ENCODE assay signal across 8 cellular contexts in genomic region chr16:80466024-80466986, GRCh38.
DNase-seq lines count a peak whose midpoint lies in the region; ATAC-seq and FAIRE-seq lines count a peak whose summit lies in the region.

No MANE protein-coding gene starts in this region.

- H3K27ac Mint-ChIP-seq in activated naive CD4-positive, alpha-beta T cell treated with anti-CD3 and anti-CD28 coated beads, Interleukin-2, amount 10 ng/mL, durations not matched to agents 7 days and 5 days: no peak overlapping the region

- H3K4me3 ChIP-seq in SJSA1: no peak overlapping the region

- H3K36me3 ChIP-seq in SJSA1: no peaks in the 10 kb centered on the region

- intact Hi-C loops in Right ventricle myocardium superior (cut with DNase I): no loop called here

- no peaks in the 10 kb centered on the region for H3K36me3 Mint-ChIP-seq in activated naive CD4-positive, alpha-beta T cell treated with anti-CD3 and anti-CD28 coated beads, Interleukin-2, amount 10 ng/mL, durations not matched to agents 7 days and 5 days

- H3K27ac ChIP-seq in SJSA1: no peak overlapping the region

- DNase-seq in DMS153 (lab: John Stamatoyannopoulos, UW): peak; percentile 3
- DNase-seq in HuH-7.5 (ENCODE audit: low spot score): peak; percentile 61
- peak; percentile 55 to 63 for DNase-seq in SJSA1 (ENCODE audit: low read depth in 1 of 2, low spot score in 2 of 2)
- peak; percentile 69 for DNase-seq in activated naive CD4-positive, alpha-beta T cell treated with anti-CD3 and anti-CD28 coated beads, Interleukin-2, amount 10 ng/mL, durations not matched to agents 7 days and 5 days
- DNase-seq in Right ventricle myocardium superior: peak; percentile 55
- peak; percentile 70 for DNase-seq in pons (ENCODE audit: low spot score)
- DNase-seq in urothelium cell line (ENCODE audit: low spot score): peak; percentile 84

- peaks cover 9% of the 10 kb centered on the region for H3K27me3 Mint-ChIP-seq in activated naive CD4-positive, alpha-beta T cell treated with anti-CD3 and anti-CD28 coated beads, Interleukin-2, amount 10 ng/mL, durations not matched to agents 7 days and 5 days

- no peaks in the 10 kb centered on the region; the same call in 1 of the 2 replicates for H3K27me3 ChIP-seq in SJSA1 (replicated peaks)

- H3K4me3 Mint-ChIP-seq in activated naive CD4-positive, alpha-beta T cell treated with anti-CD3 and anti-CD28 coated beads, Interleukin-2, amount 10 ng/mL, durations not matched to agents 7 days and 5 days: no peak overlapping the region

- H3K4me1 Mint-ChIP-seq in activated naive CD4-positive, alpha-beta T cell treated with anti-CD3 and anti-CD28 coated beads, Interleukin-2, amount 10 ng/mL, durations not matched to agents 7 days and 5 days: no peaks in the 10 kb centered on the region

- CTCF ChIA-PET in activated naive CD4-positive, alpha-beta T cell treated with anti-CD3 and anti-CD28 coated beads, Interleukin-2, amount 10 ng/mL, durations not matched to agents 7 days and 5 days (lab: Charles Lee): interaction anchor here (0.6 to 3.4 kb wide), 13 partner anchors 9 to 1760 kb away, joined by 3 to 24 read pairs (median 3); no protein-coding TSS in a partner anchor

- H3K4me1 ChIP-seq in SJSA1 (replicated peaks): peaks cover 6% of the 10 kb centered on the region; the same call in 1 of the 2 replicates

- no peaks in the 10 kb centered on the region for H3K9me3 ChIP-seq in SJSA1 (replicated peaks)

- no peaks in the 10 kb centered on the region for H3K9me3 Mint-ChIP-seq in activated naive CD4-positive, alpha-beta T cell treated with anti-CD3 and anti-CD28 coated beads, Interleukin-2, amount 10 ng/mL, durations not matched to agents 7 days and 5 days

- FAIRE-seq in urothelium cell line (lab: Jason Lieb, UNC): no peak

- ATAC-seq in GM21447 (IDR thresholded peaks at IDR 0.05; ENCODE audit: unreplicated experiment) (peak; percentile 72), Right ventricle myocardium superior (ENCODE audit: poor library complexity) (peak; percentile 85)

Comparison
In these comparisons a context has a peak if more than half of its experiments do, and no peak if none do; other contexts are left out.
1. DNase-seq: peak in every context shown above with its lines; median percentile 84 in urothelium cell line; 70 in pons; 69 in activated naive CD4-positive, alpha-beta T cell treated with anti-CD3 and anti-CD28 coated beads, Interleukin-2, amount 10 ng/mL, durations not matched to agents 7 days and 5 days; 61 in HuH-7.5; 59 in SJSA1; 55 in Right ventricle myocardium superior; 3 in DMS153.